Comparison of ENCODE assay signal across 1 cellular context in the genomic region with DNA sequence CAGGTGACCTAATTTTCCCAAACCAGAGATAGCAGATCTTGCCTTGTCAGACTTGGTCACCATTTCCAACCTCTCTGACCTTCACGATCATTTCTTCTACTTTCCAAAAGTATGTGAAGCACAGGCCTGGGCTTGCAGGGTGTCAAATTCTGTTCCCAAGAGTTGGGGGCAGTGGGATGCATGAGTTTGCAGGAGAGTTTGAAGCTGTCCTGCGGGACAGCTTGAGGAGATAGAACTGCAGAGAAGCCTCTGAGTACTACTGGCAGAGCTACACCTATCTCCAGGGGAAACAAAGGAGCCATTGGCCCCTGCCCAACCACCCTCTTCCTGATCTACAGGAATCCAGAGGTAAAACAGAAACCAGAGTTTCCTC.
TF ChIP-seq lines count a peak whose summit lies in the region.

No MANE protein-coding gene starts in this region.

TF ChIP-seq in HepG2, 621 proteins besides CTCF, POLR2A, EP300 and RAD21:
- no peak for TF ChIP-seq ZNF274 (CRISPR knock-in tag; IDR thresholded peaks at IDR 0.05)
- 0 out of 2 replicates have a peak, but pooled peaks have one; percentile 2 for TF ChIP-seq PHF21A (CRISPR knock-in tag; IDR thresholded peaks at IDR 0.05)
- TF ChIP-seq WIZ (CRISPR knock-in tag; IDR thresholded peaks at IDR 0.05): no peak
TF ChIP-seq in HepG2: peak in this region for 1.
